Comparison of ENCODE assay signal across 1 cellular context in the genomic region with DNA sequence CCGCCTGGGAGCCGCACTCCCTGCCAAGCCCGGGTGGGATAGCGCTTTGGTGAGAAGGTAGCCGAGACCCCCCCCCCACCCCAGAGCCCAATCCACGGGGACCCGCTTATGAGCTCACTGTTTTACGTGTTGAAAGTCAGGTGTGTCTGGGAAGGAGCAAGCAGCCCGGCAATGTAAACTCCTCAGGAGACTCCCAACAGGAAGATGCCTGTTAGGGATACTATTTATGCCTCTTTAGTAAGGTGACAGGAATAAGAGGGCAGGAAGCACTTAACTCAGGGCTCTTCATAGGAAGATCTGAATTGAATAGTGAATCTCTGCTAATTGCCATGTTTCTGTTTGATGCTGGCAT.
TF ChIP-seq lines count a peak whose summit lies in the region.

No MANE protein-coding gene starts in this region.

TF ChIP-seq in SK-N-SH, 30 proteins besides CTCF, POLR2A, EP300 and RAD21 (continued from another document):
- TF ChIP-seq, protein P1, sequence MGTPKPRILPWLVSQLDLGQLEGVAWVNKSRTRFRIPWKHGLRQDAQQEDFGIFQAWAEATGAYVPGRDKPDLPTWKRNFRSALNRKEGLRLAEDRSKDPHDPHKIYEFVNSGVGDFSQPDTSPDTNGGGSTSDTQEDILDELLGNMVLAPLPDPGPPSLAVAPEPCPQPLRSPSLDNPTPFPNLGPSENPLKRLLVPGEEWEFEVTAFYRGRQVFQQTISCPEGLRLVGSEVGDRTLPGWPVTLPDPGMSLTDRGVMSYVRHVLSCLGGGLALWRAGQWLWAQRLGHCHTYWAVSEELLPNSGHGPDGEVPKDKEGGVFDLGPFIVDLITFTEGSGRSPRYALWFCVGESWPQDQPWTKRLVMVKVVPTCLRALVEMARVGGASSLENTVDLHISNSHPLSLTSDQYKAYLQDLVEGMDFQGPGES (IDR thresholded peaks at IDR 0.05; ENCODE audit: low read depth, low read length): no peak
- TF ChIP-seq, protein P2, sequence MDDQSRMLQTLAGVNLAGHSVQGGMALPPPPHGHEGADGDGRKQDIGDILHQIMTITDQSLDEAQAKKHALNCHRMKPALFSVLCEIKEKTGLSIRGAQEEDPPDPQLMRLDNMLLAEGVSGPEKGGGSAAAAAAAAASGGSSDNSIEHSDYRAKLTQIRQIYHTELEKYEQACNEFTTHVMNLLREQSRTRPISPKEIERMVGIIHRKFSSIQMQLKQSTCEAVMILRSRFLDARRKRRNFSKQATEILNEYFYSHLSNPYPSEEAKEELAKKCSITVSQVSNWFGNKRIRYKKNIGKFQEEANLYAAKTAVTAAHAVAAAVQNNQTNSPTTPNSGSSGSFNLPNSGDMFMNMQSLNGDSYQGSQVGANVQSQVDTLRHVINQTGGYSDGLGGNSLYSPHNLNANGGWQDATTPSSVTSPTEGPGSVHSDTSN (IDR thresholded peaks at IDR 0.05): no peak
- no peak for TF ChIP-seq RCOR1 (IDR thresholded peaks at IDR 0.05; ENCODE audit: low read length)
- TF ChIP-seq GATA2 (CRISPR knock-in tag; IDR thresholded peaks at IDR 0.05): no peak
- TF ChIP-seq MXI1 (IDR thresholded peaks at IDR 0.05; ENCODE audit: low read depth, low read length): no peak
- TF ChIP-seq SMC3 (IDR thresholded peaks at IDR 0.05; ENCODE audit: low read depth, low read length): no peak
- TF ChIP-seq EZH2phosphoT487 (IDR thresholded peaks at IDR 0.05; ENCODE audit: borderline replicate concordance, low read depth): no peak
- no peak for TF ChIP-seq NRF1 (IDR thresholded peaks at IDR 0.05; ENCODE audit: low read depth, low read length)
